27 cellular contexts compared by ENCODE assay signal in the genomic region with DNA sequence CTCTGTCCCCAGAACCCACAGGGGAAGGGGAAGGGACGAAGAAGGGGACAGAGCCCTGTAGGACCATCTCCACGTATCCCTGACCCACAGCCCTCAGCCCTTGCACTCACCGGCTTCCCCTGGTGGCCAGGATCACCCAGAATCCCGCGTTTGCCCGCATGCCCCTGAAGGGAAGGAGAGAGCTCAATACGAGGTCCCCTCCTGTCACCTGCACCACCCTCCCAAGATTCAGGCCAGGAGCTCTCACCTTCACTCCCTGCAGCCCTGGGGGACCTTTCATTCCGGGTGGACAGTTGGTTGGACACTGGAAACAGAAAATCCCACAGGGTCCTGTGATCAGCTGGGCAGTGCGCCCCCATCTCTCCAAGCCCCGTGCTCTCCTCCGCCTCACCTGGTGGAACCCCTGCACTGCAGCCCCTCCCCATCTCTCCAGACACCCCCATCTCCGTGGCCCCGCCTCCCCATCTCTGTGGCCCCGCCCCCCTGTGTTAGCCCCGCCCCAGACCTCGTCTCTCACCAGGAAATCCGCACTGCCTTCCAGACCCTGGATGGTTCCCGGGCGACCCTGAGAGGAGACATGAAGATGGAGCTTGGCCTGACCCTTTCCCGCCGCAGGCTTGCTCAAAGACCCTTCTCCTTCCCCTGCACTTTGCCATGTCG. TPM values are rescaled to one million over a fixed set of nuclear protein-coding genes. Genes with fewer than 3 reads are reported as not detected.
A peak's percentile ranks its signal among the peaks of the same experiment; 100 is the strongest.
DNase-seq lines count a peak whose midpoint lies in the region; ATAC-seq, FAIRE-seq and TF ChIP-seq lines count a peak whose summit lies in the region.
"Had no signal": no experiment of that assay in that cellular context is flagged by ENCODE, and none has a peak within 500 bp of the region (broad histone marks: within the 10 kb centered on the region; RNA-seq: fewer than 3 reads in every experiment).

No MANE protein-coding gene starts in this region.

- POLR2A ChIA-PET in PC-9 (lab: Charles Lee; ENCODE audit: unreplicated experiment) = no interaction called here

- no peaks in the 10 kb centered on the region for H3K9me3 ChIP-seq in astrocyte (ENCODE audit: insufficient read depth, low read depth, low read length)
- no peaks in the 10 kb centered on the region for H3K9me3 ChIP-seq in PC-9 (ENCODE audit: insufficient read depth, low read depth)
- H3K9me3 ChIP-seq: Caco-2, gastrocnemius medialis, tibial artery had no signal

- H3K27me3 ChIP-seq in GM06990 (replicated peaks; ENCODE audit: control insufficient read depth, insufficient read depth, low read length) (no peaks in the 10 kb centered on the region), astrocyte (ENCODE audit: insufficient read depth, low read length) (peaks cover 5% of the 10 kb centered on the region), PC-9 (ENCODE audit: insufficient read depth, low read depth) (peaks cover 8% of the 10 kb centered on the region)
- H3K27me3 ChIP-seq: tibial artery had no signal

- H3K4me3 ChIP-seq in GM06990 (replicated peaks; ENCODE audit: low read depth, low read length) (no peak overlapping the region), astrocyte (ENCODE audit: insufficient read depth, low read depth, low read length) (no peak overlapping the region), PC-9 (no peak overlapping the region)
- H3K4me3 ChIP-seq: gastrocnemius medialis, lung, SK-N-MC, skin epidermis, tibial artery had no signal

- no peak overlapping the region for H3K9ac ChIP-seq in astrocyte (ENCODE audit: low read length)

- intact Hi-C loops in PC-9 (cut with micrococcal nuclease; ENCODE audit: unreplicated experiment) = no loop called here

- CTCF ChIA-PET in PC-9 (lab: Charles Lee) = no interaction called here

- no peak overlapping the region for H3K27ac Mint-ChIP-seq in HFFc6
- peak overlapping the region; percentile 62 for H3K27ac Mint-ChIP-seq in astrocyte (ENCODE audit: unreplicated experiment)
- peak overlapping the region in 3 of 6 donors; percentile 10 to 90 (median 42) for H3K27ac Mint-ChIP-seq in naive B cell

- H3K27ac ChIP-seq in astrocyte (ENCODE audit: low read depth, low read length) (no peak overlapping the region), PC-9 (no peak overlapping the region)
- H3K27ac ChIP-seq: gastrocnemius medialis, SK-N-MC, tibial artery had no signal

- no peaks in the 10 kb centered on the region for H3K9me2 ChIP-seq in PC-9 (ENCODE audit: insufficient read depth)

- H3K27me3 Mint-ChIP-seq in HFFc6 (ENCODE audit: insufficient read depth) (peaks cover 9% of the 10 kb centered on the region), astrocyte (ENCODE audit: low read depth, unreplicated experiment) (peaks cover 13% of the 10 kb centered on the region), naive B cell (no peaks in the 10 kb centered on the region)

- no peaks in the 10 kb centered on the region for H3K79me2 ChIP-seq in astrocyte (ENCODE audit: insufficient read depth, low read length)
- H3K79me2 ChIP-seq in PC-9 (ENCODE audit: low read depth) = no peaks in the 10 kb centered on the region

- H4K20me1 ChIP-seq in astrocyte (ENCODE audit: insufficient read depth, low read length) = no peaks in the 10 kb centered on the region
- no peaks in the 10 kb centered on the region for H4K20me1 ChIP-seq in PC-9 (ENCODE audit: insufficient read depth)

- no peaks in the 10 kb centered on the region for H3K9me3 Mint-ChIP-seq in HFFc6
- no peaks in the 10 kb centered on the region for H3K9me3 Mint-ChIP-seq in astrocyte (ENCODE audit: unreplicated experiment)
- H3K9me3 Mint-ChIP-seq in naive B cell = no peaks in the 10 kb centered on the region
- H3K9me3 Mint-ChIP-seq: activated naive CD8-positive, alpha-beta T cell treated with anti-CD3 and anti-CD28 coated beads, Interleukin-2, amount 10 ng/mL, durations not matched to agents 7 days and 5 days; T-helper 2 cell treated with Interferon-gamma antibody and Interleukin-4, amounts not matched to agents 5 μg/mL and 100 μg/mL, for 36 hours had no signal

- peak; percentile 16 for TF ChIP-seq CTCF in GM06990 (IDR thresholded peaks at IDR 0.05; ENCODE audit: insufficient read depth, low read length, poor library complexity, severe bottlenecking)
- TF ChIP-seq CTCF in HFFc6 (IDR thresholded peaks at IDR 0.05) = peak; percentile 33
- no peak for TF ChIP-seq CTCF in astrocyte (IDR thresholded peaks at IDR 0.05; ENCODE audit: insufficient read depth, low read depth, low read length)
- TF ChIP-seq CTCF in PC-9 (conservative IDR thresholded peaks at IDR 0.05) = no peak

- BruUV-seq in PC-9 (replicated peaks; lab: Mats Ljungman, UMichigan) = no TSS peak

- peaks cover 15% of the 10 kb centered on the region for H3K4me1 ChIP-seq in astrocyte (ENCODE audit: insufficient read depth, low read length)
- peaks cover 25% of the 10 kb centered on the region for H3K4me1 ChIP-seq in PC-9 (replicated peaks; ENCODE audit: insufficient read depth)
- H3K4me1 ChIP-seq: Caco-2 had no signal

- H3K4me3 Mint-ChIP-seq in HFFc6 (no peak overlapping the region), astrocyte (ENCODE audit: unreplicated experiment) (no peak overlapping the region), naive B cell (peak overlapping the region in 5 of 8 donors; percentile 15 to 59 (median 24))
- H3K4me3 Mint-ChIP-seq: activated naive CD8-positive, alpha-beta T cell treated with anti-CD3 and anti-CD28 coated beads, Interleukin-2, amount 10 ng/mL, durations not matched to agents 7 days and 5 days had no signal

- H3K36me3 Mint-ChIP-seq in HFFc6 (ENCODE audit: low read depth) (no peaks in the 10 kb centered on the region), astrocyte (ENCODE audit: low read depth, unreplicated experiment) (peaks cover 3% of the 10 kb centered on the region), naive B cell (no peaks in the 10 kb centered on the region)
- H3K36me3 Mint-ChIP-seq: activated naive CD8-positive, alpha-beta T cell treated with anti-CD3 and anti-CD28 coated beads, Interleukin-2, amount 10 ng/mL, durations not matched to agents 7 days and 5 days had no signal

- H3F3A ChIP-seq in PC-9 (ENCODE audit: insufficient read depth, low read depth) = peaks cover 9% of the 10 kb centered on the region

- H2AFZ ChIP-seq in astrocyte (ENCODE audit: low read depth, low read length) = no peak overlapping the region
- H2AFZ ChIP-seq in PC-9 = no peak overlapping the region

- ATAC-seq in naive B cell (ENCODE audit: low read depth in 2 of 2) = no peak
- ATAC-seq in HG03460 (IDR thresholded peaks at IDR 0.05; ENCODE audit: unreplicated experiment) = no peak
- ATAC-seq: esophagus mucosa, gastrocnemius medialis had no signal

- H3K36me3 ChIP-seq in GM06990 (ENCODE audit: control insufficient read depth, insufficient read depth, low read length) = peaks cover 10% of the 10 kb centered on the region
- H3K36me3 ChIP-seq in astrocyte (ENCODE audit: insufficient read depth, low read length) = no peaks in the 10 kb centered on the region
- H3K36me3 ChIP-seq in PC-9 (ENCODE audit: low read depth) = no peaks in the 10 kb centered on the region
- H3K36me3 ChIP-seq: gastrocnemius medialis, tibial artery had no signal

- peaks cover 27% of the 10 kb centered on the region for H3K4me1 Mint-ChIP-seq in HFFc6 (ENCODE audit: low read depth)
- peaks cover 15% of the 10 kb centered on the region for H3K4me1 Mint-ChIP-seq in astrocyte (ENCODE audit: low read depth, unreplicated experiment)
- H3K4me1 Mint-ChIP-seq in naive B cell = peaks cover 32 to 57% (median 46%) of the 10 kb centered on the region in 3 donors

- DNase-seq in GM06990 (ENCODE audit: extremely low read depth, insufficient read length) (no peak), HFFc6 (no peak), astrocyte (ENCODE audit: low read depth) (no peak), naive B cell (no peak), HUDEP-2 (lab: John Stamatoyannopoulos, UW; ENCODE audit: unreplicated experiment in 76 of 76) (no peak), PC-9 (no peak), NCI-H1417 treated with DMSO at 0.1 percent for 48 hours (lab: John Stamatoyannopoulos, UW) (no peak)
- DNase-seq: activated CD4-positive, alpha-beta T cell treated with anti-CD3 and anti-CD28 coated beads, Interleukin-2, amount 50 U/mL, for 48 hours; activated effector memory CD4-positive, alpha-beta T cell treated with Interleukin-2 at 50 U/mL for 16 hours; activated naive CD8-positive, alpha-beta T cell treated with anti-CD3 and anti-CD28 coated beads, Interleukin-2, amount 10 ng/mL, durations not matched to agents 7 days and 5 days; Caco-2; cerebellar nuclear complex; effector memory CD4-positive, alpha-beta T cell; gastrocnemius medialis; kidney; NCI-H1436; NCI-H526; RPMI8226; stimulated activated CD4-positive, alpha-beta T cell treated with anti-CD3 and anti-CD28 coated beads, Interleukin-1b, Interleukin-23, amount 100 ng/mL, for 48 hours; tibial artery had no signal

- H3K4me2 ChIP-seq in astrocyte (ENCODE audit: low read length) = no peak overlapping the region
- H3K4me2 ChIP-seq in PC-9 = no peak overlapping the region

- no peak for FAIRE-seq in astrocyte (lab: Jason Lieb, UNC)
- FAIRE-seq: kidney had no signal

RNA-seq across cellular contexts. Expression of gene COL9A2, which starts 6.0 kb away (rescaled TPM):
- under 1 TPM; 0.07 to 0.48 (median 0.32) TPM for total RNA-seq in HFFc6 (2021; fragmentation: NEBNext Ultra II Directional; extraction: Animal tissue kit (Norgen Biotek cat#: 25700))
- 1.5 and 2.1 TPM in 2 replicates for total RNA-seq in astrocyte
- polyA plus RNA-seq in naive B cell (ENCODE audit: low read depth in 6 of 6) = 1 to 10 TPM; 1.3 to 5.6 (median 3.2) TPM
- 9.3 and 13.5 TPM in 2 replicates for total RNA-seq in PC-9 (2021)
- total RNA-seq: MCF 10A had no signal

RNA-seq across cellular contexts. Expression of gene ZMPSTE24, which starts 53.1 kb away (rescaled TPM):
- 10 to 100 TPM; 66.4 to 79.3 (median 78.3) TPM for total RNA-seq in HFFc6 (2021; fragmentation: NEBNext Ultra II Directional; extraction: Animal tissue kit (Norgen Biotek cat#: 25700))
- total RNA-seq in astrocyte = 62.4 and 62.5 TPM in 2 replicates
- 10 to 100 TPM; 17.1 to 24.8 (median 20.7) TPM for polyA plus RNA-seq in naive B cell (ENCODE audit: low read depth in 6 of 6)
- total RNA-seq in PC-9 (2021) = 36.9 and 55.8 TPM in 2 replicates

Comparison
In these comparisons a context has a peak if more than half of its experiments do, and no peak if none do; other contexts are left out.
1. CTCF ChIP-seq: peak in GM06990 (single experiment) and HFFc6 (single experiment); none in astrocyte (single experiment) and PC-9 (single experiment).
2. H3K4me3 Mint-ChIP-seq: peak in naive B cell (5 of 8); none in HFFc6 (single experiment) and astrocyte (single experiment).